8 cellular contexts compared by ENCODE assay signal in the genomic region with DNA sequence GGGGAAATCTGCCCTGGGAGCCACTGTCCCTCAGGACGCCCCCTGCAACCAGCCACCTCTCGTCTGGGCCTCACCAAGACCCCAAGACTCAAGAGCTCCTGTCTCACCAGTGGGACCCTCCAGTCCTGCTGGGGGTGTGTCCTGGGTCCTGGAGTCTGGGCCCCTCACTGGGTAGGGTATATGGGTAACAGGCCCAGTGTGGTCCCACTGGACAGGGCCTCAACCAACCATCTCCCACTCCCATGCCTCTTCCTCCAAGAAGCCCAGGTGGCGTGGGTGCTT. TPM values are rescaled to one million over a fixed set of nuclear protein-coding genes. Genes with fewer than 3 reads are reported as not detected.
DNase-seq lines count a peak whose midpoint lies in the region; ATAC-seq and TF ChIP-seq lines count a peak whose summit lies in the region.

No MANE protein-coding gene starts in this region.

- H3K4me3 ChIP-seq in heart right ventricle: peak overlapping the region in 9 of 10 donors; percentile 59 to 69 (median 64)
- H3K4me3 ChIP-seq in naive thymus-derived CD4-positive, alpha-beta T cell (ENCODE audit: low read length): no peak overlapping the region
- no peak overlapping the region for H3K4me3 ChIP-seq in urinary bladder (ENCODE audit: low read depth, low read length)

- H3K27ac ChIP-seq in heart right ventricle: peak overlapping the region; percentile 79 to 98 (median 92)
- no peak overlapping the region for H3K27ac ChIP-seq in naive thymus-derived CD4-positive, alpha-beta T cell (ENCODE audit: low read depth, low read length)
- H3K27ac ChIP-seq in urinary bladder (ENCODE audit: low read depth): peak overlapping the region; percentile 95

- H3K36me3 ChIP-seq in heart right ventricle (peaks cover 0 to 9% (median 0%) of the 10 kb centered on the region in 9 donors), urinary bladder (ENCODE audit: insufficient read depth) (no peaks in the 10 kb centered on the region)
- no peaks in the 10 kb centered on the region for H3K36me3 ChIP-seq in naive thymus-derived CD4-positive, alpha-beta T cell (ENCODE audit: control insufficient read depth in 2 of 3, insufficient read depth in 3 of 3, low read length in 3 of 3)

- TF ChIP-seq CTCF in heart right ventricle (IDR thresholded peaks at IDR 0.05): no peak

- H3K9me3 Mint-ChIP-seq in naive thymus-derived CD4-positive, alpha-beta T cell: no peaks in the 10 kb centered on the region

- no peak for DNase-seq in heart right ventricle
- DNase-seq in cardiac septum (ENCODE audit: low spot score): no peak
- DNase-seq in cerebellum (ENCODE audit: low spot score): peak; percentile 3
- DNase-seq in naive thymus-derived CD4-positive, alpha-beta T cell: no peak

- H3K4me1 Mint-ChIP-seq in naive thymus-derived CD4-positive, alpha-beta T cell: peaks cover 0 to 10% (median 5%) of the 10 kb centered on the region in 7 donors

- no peak overlapping the region for H3K27ac Mint-ChIP-seq in naive thymus-derived CD4-positive, alpha-beta T cell

- H3K9me3 ChIP-seq in heart right ventricle: no peaks in the 10 kb centered on the region
- no peaks in the 10 kb centered on the region for H3K9me3 ChIP-seq in naive thymus-derived CD4-positive, alpha-beta T cell (ENCODE audit: control insufficient read depth in 2 of 3, low read length in 3 of 3)

- 50 to 80% methylated on average over 3 of the region's 3 CpGs for WGBS in heart right ventricle, 2 donors
- 42% methylated on average over 3 of the region's 3 CpGs for WGBS in urinary bladder

- peak overlapping the region in 8 of 10 donors; percentile 25 to 80 (median 46) for H3K4me3 Mint-ChIP-seq in naive thymus-derived CD4-positive, alpha-beta T cell

- peaks cover 49 to 81% (median 69%) of the 10 kb centered on the region in 9 donors for H3K4me1 ChIP-seq in heart right ventricle
- peaks cover 0 to 13% of the 10 kb centered on the region in 2 donors for H3K4me1 ChIP-seq in naive thymus-derived CD4-positive, alpha-beta T cell (ENCODE audit: control insufficient read depth in 2 of 2, insufficient read depth in 2 of 2, low read length in 2 of 2)
- H3K4me1 ChIP-seq in urinary bladder (ENCODE audit: insufficient read depth): no peaks in the 10 kb centered on the region

- no peaks in the 10 kb centered on the region for H3K36me3 Mint-ChIP-seq in naive thymus-derived CD4-positive, alpha-beta T cell

- peaks cover 8 to 19% (median 10%) of the 10 kb centered on the region in 5 donors for H3K27me3 Mint-ChIP-seq in naive thymus-derived CD4-positive, alpha-beta T cell

- ATAC-seq in heart right ventricle (no peak), GM18870 (IDR thresholded peaks at IDR 0.05; ENCODE audit: unreplicated experiment) (no peak), SK-N-SH treated with all-trans-retinoic acid at 6 μM for 48 hours (no peak), HG02852 (IDR thresholded peaks at IDR 0.05; ENCODE audit: unreplicated experiment) (no peak)
- no peak for ATAC-seq in naive thymus-derived CD4-positive, alpha-beta T cell

- POLR2A ChIA-PET in naive thymus-derived CD4-positive, alpha-beta T cell (lab: Charles Lee): no interaction called here

- intact Hi-C loops in heart right ventricle (cut with DNase I) (loop anchor here in 3 of 10 donors (2.0 to 10.0 kb wide), 3 partner anchors 28 to 70 kb away; partner anchors contain the start of gene MRPL20 (in 1 of the 3)), cardiac septum (cut with DNase I) (loop anchor here (5.0 kb wide), 1 partner anchor 77 kb away; the partner anchor contains the start of gene MXRA8)
- intact Hi-C loops in naive thymus-derived CD4-positive, alpha-beta T cell (cut with micrococcal nuclease): no loop called here

- CTCF ChIA-PET in naive thymus-derived CD4-positive, alpha-beta T cell (lab: Charles Lee): no interaction called here

- H3K27me3 ChIP-seq in heart right ventricle: peaks cover 0 to 48% (median 9%) of the 10 kb centered on the region in 7 donors
- H3K27me3 ChIP-seq in naive thymus-derived CD4-positive, alpha-beta T cell (ENCODE audit: control insufficient read depth in 2 of 2, insufficient read depth in 2 of 2, low read length in 2 of 2): peaks cover 0 to 28% of the 10 kb centered on the region in 2 donors

TF ChIP-seq in SK-N-SH treated with all-trans-retinoic acid at 6 μM for 48 hours, 23 proteins besides CTCF, POLR2A, EP300 and RAD21 (continues in another document):
- TF ChIP-seq BACH2 (CRISPR knock-in tag; IDR thresholded peaks at IDR 0.05; ENCODE audit: borderline replicate concordance): no peak
- no peak for TF ChIP-seq CSDC2 (CRISPR knock-in tag; IDR thresholded peaks at IDR 0.05)
- TF ChIP-seq ISL1 (CRISPR knock-in tag; IDR thresholded peaks at IDR 0.05): no peak
- TF ChIP-seq, protein P1, sequence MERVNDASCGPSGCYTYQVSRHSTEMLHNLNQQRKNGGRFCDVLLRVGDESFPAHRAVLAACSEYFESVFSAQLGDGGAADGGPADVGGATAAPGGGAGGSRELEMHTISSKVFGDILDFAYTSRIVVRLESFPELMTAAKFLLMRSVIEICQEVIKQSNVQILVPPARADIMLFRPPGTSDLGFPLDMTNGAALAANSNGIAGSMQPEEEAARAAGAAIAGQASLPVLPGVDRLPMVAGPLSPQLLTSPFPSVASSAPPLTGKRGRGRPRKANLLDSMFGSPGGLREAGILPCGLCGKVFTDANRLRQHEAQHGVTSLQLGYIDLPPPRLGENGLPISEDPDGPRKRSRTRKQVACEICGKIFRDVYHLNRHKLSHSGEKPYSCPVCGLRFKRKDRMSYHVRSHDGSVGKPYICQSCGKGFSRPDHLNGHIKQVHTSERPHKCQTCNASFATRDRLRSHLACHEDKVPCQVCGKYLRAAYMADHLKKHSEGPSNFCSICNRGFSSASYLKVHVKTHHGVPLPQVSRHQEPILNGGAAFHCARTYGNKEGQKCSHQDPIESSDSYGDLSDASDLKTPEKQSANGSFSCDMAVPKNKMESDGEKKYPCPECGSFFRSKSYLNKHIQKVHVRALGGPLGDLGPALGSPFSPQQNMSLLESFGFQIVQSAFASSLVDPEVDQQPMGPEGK (CRISPR knock-in tag; IDR thresholded peaks at IDR 0.05; ENCODE audit: borderline replicate concordance): no peak
- TF ChIP-seq ZC3H10 (CRISPR knock-in tag; IDR thresholded peaks at IDR 0.05): no peak
- TF ChIP-seq SNAI2 (CRISPR knock-in tag; IDR thresholded peaks at IDR 0.05): no peak
- TF ChIP-seq, protein P2, sequence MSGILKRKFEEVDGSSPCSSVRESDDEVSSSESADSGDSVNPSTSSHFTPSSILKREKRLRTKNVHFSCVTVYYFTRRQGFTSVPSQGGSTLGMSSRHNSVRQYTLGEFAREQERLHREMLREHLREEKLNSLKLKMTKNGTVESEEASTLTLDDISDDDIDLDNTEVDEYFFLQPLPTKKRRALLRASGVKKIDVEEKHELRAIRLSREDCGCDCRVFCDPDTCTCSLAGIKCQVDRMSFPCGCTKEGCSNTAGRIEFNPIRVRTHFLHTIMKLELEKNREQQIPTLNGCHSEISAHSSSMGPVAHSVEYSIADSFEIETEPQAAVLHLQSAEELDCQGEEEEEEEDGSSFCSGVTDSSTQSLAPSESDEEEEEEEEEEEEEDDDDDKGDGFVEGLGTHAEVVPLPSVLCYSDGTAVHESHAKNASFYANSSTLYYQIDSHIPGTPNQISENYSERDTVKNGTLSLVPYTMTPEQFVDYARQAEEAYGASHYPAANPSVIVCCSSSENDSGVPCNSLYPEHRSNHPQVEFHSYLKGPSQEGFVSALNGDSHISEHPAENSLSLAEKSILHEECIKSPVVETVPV (CRISPR knock-in tag; IDR thresholded peaks at IDR 0.05): no peak

RNA-seq across cellular contexts. Expression of gene VWA1, which starts 0.7 kb away (rescaled TPM):
- 10 to 100 TPM; 10.8 to 52.8 (median 14.1) TPM for total RNA-seq in heart right ventricle
- 10 to 100 TPM; 13.9 to 27.5 TPM for polyA plus RNA-seq in heart right ventricle
- total RNA-seq in cardiac septum: 35.3 TPM
- total RNA-seq in cerebellum: 7.8 TPM
- total RNA-seq in naive thymus-derived CD4-positive, alpha-beta T cell: 1 to 10 TPM in 1 of 5 experiments, under 1 TPM in 1, not detected in 3; 0.15 to 1.2 TPM
- not detected for polyA plus RNA-seq in naive thymus-derived CD4-positive, alpha-beta T cell
- total RNA-seq in urinary bladder: 15.2 TPM
- 214 TPM for polyA plus RNA-seq in urinary bladder

RNA-seq across cellular contexts. Expression of gene ANKRD65, which starts 13.7 kb away (rescaled TPM):
- total RNA-seq in heart right ventricle (1 to 10 TPM in 7 of 10 donors, under 1 TPM in 3; 0.37 to 2.5 (median 1.8) TPM), cardiac septum (1.8 TPM), cerebellum (1.1 TPM), urinary bladder (5.8 TPM)
- polyA plus RNA-seq in heart right ventricle (1 to 10 TPM; 1.2 to 3.1 TPM), urinary bladder (17.7 TPM)
- total RNA-seq in naive thymus-derived CD4-positive, alpha-beta T cell: not detected
- polyA plus RNA-seq in naive thymus-derived CD4-positive, alpha-beta T cell: not detected

RNA-seq across cellular contexts. Expression of gene ATAD3C, which starts 14.7 kb away (rescaled TPM):
- 1 to 10 TPM in 5 of 10 donors, under 1 TPM in 5; 0.11 to 2.2 (median 1.2) TPM for total RNA-seq in heart right ventricle
- under 1 TPM; 0.49 to 0.66 TPM for polyA plus RNA-seq in heart right ventricle
- total RNA-seq in cardiac septum: 0.51 TPM
- not detected for total RNA-seq in cerebellum
- 1 to 10 TPM in 4 of 5 experiments, under 1 TPM in 1; 0.61 to 2.0 (median 1.4) TPM for total RNA-seq in naive thymus-derived CD4-positive, alpha-beta T cell
- polyA plus RNA-seq in naive thymus-derived CD4-positive, alpha-beta T cell: under 1 TPM; 0.64 to 0.76 TPM
- 0.26 TPM for total RNA-seq in urinary bladder
- polyA plus RNA-seq in urinary bladder: 3.3 TPM

RNA-seq across cellular contexts. Expression of gene MRPL20, which starts 27.7 kb away (rescaled TPM):
- total RNA-seq in heart right ventricle (100 to 1,000 TPM; 116 to 162 (median 132) TPM), cardiac septum (127 TPM), cerebellum (31.9 TPM), urinary bladder (55.1 TPM)
- polyA plus RNA-seq in heart right ventricle (100 to 1,000 TPM; 124 to 224 TPM), urinary bladder (183 TPM)
- total RNA-seq in naive thymus-derived CD4-positive, alpha-beta T cell: 100 to 1,000 TPM in 4 of 5 experiments, 10 to 100 TPM in 1; 91.2 to 135 (median 122) TPM
- polyA plus RNA-seq in naive thymus-derived CD4-positive, alpha-beta T cell: 100 to 1,000 TPM; 221 to 239 TPM

RNA-seq across cellular contexts. Expression of gene CCNL2, which starts 35.6 kb away (rescaled TPM):
- total RNA-seq in heart right ventricle: 10 to 100 TPM; 38.5 to 77.5 (median 47.7) TPM
- 100 to 1,000 TPM in 1 of 2 donors, 10 to 100 TPM in 1; 57.3 to 243 TPM for polyA plus RNA-seq in heart right ventricle
- 78.6 TPM for total RNA-seq in cardiac septum
- 197 TPM for total RNA-seq in cerebellum
- total RNA-seq in naive thymus-derived CD4-positive, alpha-beta T cell: 100 to 1,000 TPM; 130 to 403 (median 278) TPM
- polyA plus RNA-seq in naive thymus-derived CD4-positive, alpha-beta T cell: 10 to 100 TPM; 16.3 to 38.3 TPM
- 226 TPM for total RNA-seq in urinary bladder
- 146 TPM for polyA plus RNA-seq in urinary bladder

Comparison
In these comparisons a context has a peak if more than half of its experiments do, and no peak if none do; other contexts are left out.
1. H3K4me3 ChIP-seq: peak in heart right ventricle (9 of 10); none in naive thymus-derived CD4-positive, alpha-beta T cell (single experiment) and urinary bladder (single experiment).